ENCODE assay signal across 10 cellular contexts in the genomic region with DNA sequence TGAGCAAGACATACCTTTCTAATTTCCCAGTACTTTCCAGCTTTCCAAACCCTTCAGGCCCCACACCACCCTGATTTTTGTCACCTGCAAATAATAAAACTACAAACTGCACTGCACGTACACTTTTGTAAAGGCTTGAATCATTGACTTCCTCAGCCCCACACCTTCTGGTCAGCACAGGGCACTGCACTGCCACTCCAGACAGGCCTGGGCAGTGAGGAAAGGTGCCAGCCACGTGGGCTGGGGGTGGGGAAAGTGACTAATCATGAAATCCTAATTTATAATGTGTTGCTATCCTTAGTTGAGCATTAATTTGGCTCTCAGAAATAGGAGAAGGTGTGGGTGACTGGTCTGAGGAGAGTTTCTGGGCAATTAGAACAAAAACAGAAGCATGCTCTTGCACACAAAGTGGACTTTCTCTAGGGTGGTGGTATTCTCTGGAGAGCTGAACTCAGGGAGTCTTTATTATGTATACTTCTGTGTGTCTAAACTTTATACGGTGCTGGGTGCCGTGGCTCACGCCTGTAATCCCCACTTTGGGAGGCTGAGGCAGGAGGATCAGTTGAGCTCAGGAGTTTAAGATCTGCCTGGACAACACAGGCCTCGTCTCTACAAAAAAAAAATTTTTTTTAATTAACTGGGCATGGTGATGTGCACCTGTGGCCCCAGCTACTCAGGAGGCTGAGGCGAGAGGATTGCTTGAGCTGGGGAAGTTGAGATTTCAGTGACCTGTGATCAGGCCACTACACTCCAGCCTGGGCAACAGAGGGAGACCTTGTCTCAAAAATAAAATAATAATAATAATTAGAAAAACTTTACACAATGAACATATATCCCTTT. TPM values are rescaled to one million over a fixed set of nuclear protein-coding genes. Genes with fewer than 3 reads are reported as not detected.
DNase-seq lines count a peak whose midpoint lies in the region; ATAC-seq, FAIRE-seq and TF ChIP-seq lines count a peak whose summit lies in the region.
"Had no signal": no experiment of that assay in that cellular context is flagged by ENCODE, and none has a peak within 500 bp of the region (broad histone marks: within the 10 kb centered on the region; RNA-seq: fewer than 3 reads in every experiment).

No MANE protein-coding gene starts in this region.

- ATAC-seq in right cardiac atrium (peak; percentile 10 to 12), GM21528 (IDR thresholded peaks at IDR 0.05; ENCODE audit: low FRiP score, unreplicated experiment) (no peak), GM21717 (IDR thresholded peaks at IDR 0.05; ENCODE audit: unreplicated experiment) (no peak)
- ATAC-seq: activated CD8-positive, alpha-beta memory T cell treated with anti-CD3 and anti-CD28 coated beads, Interleukin-2, amount 10 ng/mL, durations not matched to agents 7 days and 5 days had no signal

- intact Hi-C loops in right cardiac atrium (cut with DNase I) (no loop called here), thyroid gland (cut with DNase I) (no loop called here)

- H3K9me3 Mint-ChIP-seq in astrocyte (ENCODE audit: unreplicated experiment), result no peaks in the 10 kb centered on the region

- DNase-seq in HK-2 (ENCODE audit: unreplicated experiment) (peak; percentile 67), astrocyte (ENCODE audit: low read depth) (no peak), right cardiac atrium (peak in 2 of 3 donors; percentile 59 to 77), thyroid gland (peak; percentile 58 to 79), Kasumi-1 (lab: John Stamatoyannopoulos, UW) (no peak)
- no peak for DNase-seq in activated CD4-positive, CD25-positive, alpha-beta regulatory T cell (lab: John Stamatoyannopoulos, UW)
- DNase-seq: activated CD8-positive, alpha-beta memory T cell treated with anti-CD3 and anti-CD28 coated beads, Interleukin-2, amount 10 ng/mL, durations not matched to agents 7 days and 5 days had no signal

- H3K4me2 ChIP-seq in astrocyte (ENCODE audit: low read length), result no peak overlapping the region

- 80% methylated on average over 7 of the region's 7 CpGs for WGBS in right cardiac atrium
- WGBS in thyroid gland, 2 donors, result 66 to 68% methylated on average over 7 of the region's 7 CpGs

- no peaks in the 10 kb centered on the region for H4K20me1 ChIP-seq in astrocyte (ENCODE audit: insufficient read depth, low read length)

- H3K79me2 ChIP-seq in astrocyte (ENCODE audit: insufficient read depth, low read length), result no peaks in the 10 kb centered on the region

- TF ChIP-seq POLR2A in thyroid gland (IDR thresholded peaks at IDR 0.05), result no peak

- H3K36me3 ChIP-seq in astrocyte (ENCODE audit: insufficient read depth, low read length), result no peaks in the 10 kb centered on the region
- no peaks in the 10 kb centered on the region for H3K36me3 ChIP-seq in thyroid gland

- FAIRE-seq in astrocyte (lab: Jason Lieb, UNC), result no peak
- FAIRE-seq: endometrium had no signal

- peak overlapping the region; percentile 9 for H3K27ac Mint-ChIP-seq in astrocyte (ENCODE audit: unreplicated experiment)
- H3K27ac Mint-ChIP-seq: activated CD8-positive, alpha-beta memory T cell treated with anti-CD3 and anti-CD28 coated beads, Interleukin-2, amount 10 ng/mL, durations not matched to agents 7 days and 5 days had no signal

- H3K27me3 ChIP-seq in astrocyte (ENCODE audit: insufficient read depth, low read length) (no peaks in the 10 kb centered on the region), right cardiac atrium (ENCODE audit: control insufficient read depth, insufficient read depth) (no peaks in the 10 kb centered on the region), thyroid gland (no peaks in the 10 kb centered on the region)

- H3K36me3 Mint-ChIP-seq in astrocyte (ENCODE audit: low read depth, unreplicated experiment), result no peaks in the 10 kb centered on the region
- H3K36me3 Mint-ChIP-seq: activated CD8-positive, alpha-beta memory T cell treated with anti-CD3 and anti-CD28 coated beads, Interleukin-2, amount 10 ng/mL, durations not matched to agents 7 days and 5 days had no signal

- H3K4me3 ChIP-seq in astrocyte (ENCODE audit: insufficient read depth, low read depth, low read length) (no peak overlapping the region), right cardiac atrium (ENCODE audit: low read length) (no peak overlapping the region), thyroid gland (replicated peaks in 1 of 3) (no peak overlapping the region)

- peaks cover 37% of the 10 kb centered on the region for H3K4me1 ChIP-seq in astrocyte (ENCODE audit: insufficient read depth, low read length)
- H3K4me1 ChIP-seq in right cardiac atrium (ENCODE audit: control insufficient read depth, insufficient read depth, low read length), result peaks cover 3% of the 10 kb centered on the region
- peaks cover 14 to 32% of the 10 kb centered on the region in 2 donors for H3K4me1 ChIP-seq in thyroid gland

- H3K9me3 ChIP-seq in astrocyte (ENCODE audit: insufficient read depth, low read depth, low read length), result no peaks in the 10 kb centered on the region
- H3K9me3 ChIP-seq in right cardiac atrium (ENCODE audit: control insufficient read depth, low read length), result no peaks in the 10 kb centered on the region
- H3K9me3 ChIP-seq in thyroid gland, result no peaks in the 10 kb centered on the region

- H3K27me3 Mint-ChIP-seq in astrocyte (ENCODE audit: low read depth, unreplicated experiment), result no peaks in the 10 kb centered on the region
- H3K27me3 Mint-ChIP-seq: activated CD8-positive, alpha-beta memory T cell treated with anti-CD3 and anti-CD28 coated beads, Interleukin-2, amount 10 ng/mL, durations not matched to agents 7 days and 5 days had no signal

- peak overlapping the region; percentile 8 for H3K4me3 Mint-ChIP-seq in astrocyte (ENCODE audit: unreplicated experiment)
- H3K4me3 Mint-ChIP-seq: activated CD8-positive, alpha-beta memory T cell treated with anti-CD3 and anti-CD28 coated beads, Interleukin-2, amount 10 ng/mL, durations not matched to agents 7 days and 5 days had no signal

- peaks cover 39% of the 10 kb centered on the region for H3K4me1 Mint-ChIP-seq in astrocyte (ENCODE audit: low read depth, unreplicated experiment)

- TF ChIP-seq CTCF in astrocyte (IDR thresholded peaks at IDR 0.05; ENCODE audit: insufficient read depth, low read depth, low read length), result no peak
- TF ChIP-seq CTCF in thyroid gland (IDR thresholded peaks at IDR 0.05), result peak; percentile 24 to 66 (median 47)

- no peak overlapping the region for H3K27ac ChIP-seq in astrocyte (ENCODE audit: low read depth, low read length)
- peak overlapping the region; percentile 56 for H3K27ac ChIP-seq in right cardiac atrium (ENCODE audit: low read length)
- peak overlapping the region in 2 of 3 donors; percentile 52 to 73 for H3K27ac ChIP-seq in thyroid gland

- H2AFZ ChIP-seq in astrocyte (ENCODE audit: low read depth, low read length), result no peak overlapping the region

- H3K9ac ChIP-seq in astrocyte (ENCODE audit: low read length), result peak overlapping the region; percentile 31

RNA-seq across cellular contexts. Expression of a gene that starts 58.2 kb away (rescaled TPM):
- total RNA-seq in astrocyte, result 434 and 521 TPM in 2 replicates
- total RNA-seq in right cardiac atrium, result 10 to 100 TPM; 22.9 to 44.9 (median 29.0) TPM
- polyA plus RNA-seq in right cardiac atrium, result 36.9 TPM
- total RNA-seq in thyroid gland, result 100 to 1,000 TPM; 164 to 258 (median 242) TPM

Comparison
In these comparisons a context has a peak if more than half of its experiments do, and no peak if none do; other contexts are left out.
1. DNase-seq: peak in HK-2 (single experiment), right cardiac atrium (2 of 3) and thyroid gland (2 of 2); none in astrocyte (single experiment), activated CD4-positive, CD25-positive, alpha-beta regulatory T cell (0 of 4) and Kasumi-1 (0 of 2).
2. ATAC-seq: peak in right cardiac atrium (2 of 2); none in GM21528 (single experiment) and GM21717 (single experiment).